Comparison of ENCODE assay signal across 8 cellular contexts in the genomic region with DNA sequence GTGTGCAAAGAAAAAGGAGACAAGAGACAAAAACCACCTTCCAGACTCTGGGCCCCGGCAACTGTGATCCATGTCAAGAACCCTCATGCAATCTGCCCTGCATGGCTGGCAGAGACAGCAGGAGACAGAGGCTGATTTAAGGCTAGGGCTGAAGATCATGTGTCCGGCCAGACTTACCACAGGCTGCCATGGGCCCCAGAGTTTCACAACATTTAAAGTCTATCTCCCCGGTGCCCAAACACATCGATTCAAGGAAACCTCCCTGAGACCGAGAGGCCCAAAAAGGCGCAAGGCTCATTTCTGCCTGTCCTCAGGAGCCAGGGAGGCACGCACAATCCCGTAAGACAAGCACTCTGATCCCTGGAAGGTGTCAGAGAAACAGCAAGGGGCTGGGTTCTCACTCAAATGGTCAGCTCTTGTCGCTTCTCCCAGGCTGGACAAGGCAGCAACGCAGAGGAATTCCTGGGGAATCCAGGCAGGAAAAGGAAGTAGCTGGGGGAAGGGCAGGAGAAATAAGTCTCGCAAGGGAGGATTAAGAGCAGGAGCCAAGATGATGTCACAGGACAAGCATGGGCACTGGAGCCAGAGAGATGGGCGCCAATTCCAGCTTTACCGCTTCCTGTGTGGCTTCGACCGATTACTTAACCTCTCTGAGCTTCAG.
DNase-seq lines count a peak whose midpoint lies in the region; ATAC-seq and TF ChIP-seq lines count a peak whose summit lies in the region.

No MANE protein-coding gene starts in this region.

- TF ChIP-seq CTCF in ascending aorta (IDR thresholded peaks at IDR 0.05): no peak

- peak; percentile 83 to 91 for ATAC-seq in right cardiac atrium
- ATAC-seq in HG02981 (IDR thresholded peaks at IDR 0.05; ENCODE audit: unreplicated experiment): no peak
- no peak for ATAC-seq in GM18520 (IDR thresholded peaks at IDR 0.05; ENCODE audit: unreplicated experiment)

- DNase-seq in HK-2 (ENCODE audit: unreplicated experiment) (peak; percentile 58), ascending aorta (ENCODE audit: low spot score in 2 of 2) (peak in 1 of 2 donors; percentile 87), right cardiac atrium (peak; percentile 78 to 86 (median 80)), HAP-1 (ENCODE audit: low spot score in 2 of 2) (no peak), medulla oblongata (ENCODE audit: extremely low spot score) (no peak)

- in situ Hi-C loops in HAP-1 (cut with MboI; ENCODE audit: low sequenced_read_pairs): no loop called here

- intact Hi-C loops in ascending aorta (cut with DNase I): loop anchor here (5.0 kb wide), 3 partner anchors 48 to 152 kb away; partner anchors contain the start of gene SSBP3
- intact Hi-C loops in right cardiac atrium (cut with DNase I): loop anchor here in 1 of 4 donors (10.0 kb wide), 1 partner anchor 69 kb away; the partner anchor contains the start of gene SSBP3

- 33% methylated on average over 15 of the region's 15 CpGs for WGBS in right cardiac atrium

- H3K27me3 ChIP-seq in ascending aorta (no peaks in the 10 kb centered on the region), right cardiac atrium (ENCODE audit: control insufficient read depth, insufficient read depth) (no peaks in the 10 kb centered on the region), HAP-1 (ENCODE audit: low read depth) (no peaks in the 10 kb centered on the region)

- peak overlapping the region; percentile 11 to 56 for H3K4me3 ChIP-seq in ascending aorta
- no peak overlapping the region for H3K4me3 ChIP-seq in right cardiac atrium (ENCODE audit: low read length)
- H3K4me3 ChIP-seq in skin epidermis: peak overlapping the region in 1 of 7 experiments; percentile 8
- no peak overlapping the region for H3K4me3 ChIP-seq in HAP-1

- H3K27ac ChIP-seq in ascending aorta: peak overlapping the region; percentile 89 to 91
- peak overlapping the region; percentile 71 for H3K27ac ChIP-seq in right cardiac atrium (ENCODE audit: low read length)
- H3K27ac ChIP-seq in skin epidermis: peak overlapping the region in 20 of 21 experiments; percentile 56 to 91 (median 80)

- H3K9me3 ChIP-seq in ascending aorta: no peaks in the 10 kb centered on the region
- H3K9me3 ChIP-seq in right cardiac atrium (ENCODE audit: control insufficient read depth, low read length): no peaks in the 10 kb centered on the region
- H3K9me3 ChIP-seq in HAP-1: no peaks in the 10 kb centered on the region

- H3K4me1 ChIP-seq in ascending aorta (peaks cover 15 to 46% of the 10 kb centered on the region in 2 donors), right cardiac atrium (ENCODE audit: control insufficient read depth, insufficient read depth, low read length) (peaks cover 37% of the 10 kb centered on the region), HAP-1 (no peaks in the 10 kb centered on the region)

- H3K36me3 ChIP-seq in ascending aorta: peaks cover 0 to 2% of the 10 kb centered on the region in 2 donors
- H3K36me3 ChIP-seq in HAP-1 (replicated peaks): no peaks in the 10 kb centered on the region

Comparison
In these comparisons a context has a peak if more than half of its experiments do, and no peak if none do; other contexts are left out.
1. DNase-seq: peak in HK-2 (single experiment) and right cardiac atrium (3 of 3); none in HAP-1 (0 of 2) and medulla oblongata (single experiment).
2. H3K4me3 ChIP-seq: peak in ascending aorta (2 of 2); none in right cardiac atrium (single experiment) and HAP-1 (single experiment).
3. ATAC-seq: peak in right cardiac atrium (2 of 2); none in HG02981 (single experiment) and GM18520 (single experiment).
4. Peak in every context shown above with its lines, with median percentiles within 50 percentile points of each other: H3K27ac ChIP-seq.